Comparison of ENCODE assay signal across 8 cellular contexts in the genomic region with DNA sequence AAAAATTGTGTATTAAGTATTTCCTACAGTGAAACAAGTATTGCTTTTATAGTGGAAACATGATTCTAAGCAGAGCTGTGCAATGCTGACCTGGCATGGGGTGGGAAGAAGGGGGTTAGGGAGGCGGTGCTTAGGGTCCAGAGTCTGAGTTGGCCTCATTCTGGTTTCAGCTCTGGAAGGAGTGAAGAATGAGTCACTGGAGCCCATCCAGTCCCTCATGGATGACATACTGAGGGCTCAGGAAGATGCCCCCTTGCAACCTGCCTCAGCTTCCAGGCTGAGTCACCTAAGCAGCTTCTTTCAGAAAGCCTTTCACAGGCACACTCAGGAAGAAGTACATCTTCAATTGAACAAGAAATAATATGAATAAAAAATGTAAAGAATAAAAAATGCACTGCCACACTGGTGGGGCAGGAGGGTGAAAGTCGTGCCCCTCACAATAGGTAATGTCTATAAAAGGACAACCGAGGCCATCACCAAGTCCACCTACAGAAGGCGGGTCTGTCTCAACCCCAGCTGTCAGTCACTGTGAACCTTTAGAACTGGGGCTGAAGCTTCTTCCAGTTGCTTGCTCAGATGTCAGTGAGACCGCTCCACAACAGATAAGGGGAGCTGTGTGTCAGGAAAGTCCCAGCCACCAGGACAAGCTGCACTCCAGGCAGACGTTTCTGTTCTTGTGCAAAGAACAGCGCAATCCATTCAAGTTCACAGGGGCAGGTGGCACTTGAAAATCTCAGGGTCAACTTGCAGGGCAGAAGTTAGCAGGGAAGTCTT. TPM values are rescaled to one million over a fixed set of nuclear protein-coding genes. Genes with fewer than 3 reads are reported as not detected.
DNase-seq lines count a peak whose midpoint lies in the region; ATAC-seq and TF ChIP-seq lines count a peak whose summit lies in the region.
"Not testable (repeated sequence)": the region's sequence is repeated elsewhere in the genome, so short reads cannot be mapped to it uniquely, and the experiment has no call there.

No MANE protein-coding gene starts in this region.

- not testable (repeated sequence) for H3K9me1 ChIP-seq in IMR-90 (ENCODE audit: insufficient read depth, low read length)

- not testable (repeated sequence) for H4K8ac ChIP-seq in IMR-90 (ENCODE audit: low read depth in 2 of 2, low read length in 2 of 2)

- not testable (repeated sequence) for H2AK5ac ChIP-seq in IMR-90 (ENCODE audit: low read depth, low read length)

- POLR2A ChIA-PET in IMR-90 (lab: Charles Lee; ENCODE audit: unreplicated experiment): not testable (repeated sequence)

- not testable (repeated sequence) for H3K4me2 ChIP-seq in IMR-90 (ENCODE audit: low read depth, low read length)

- BruUV-seq in IMR-90 (replicated peaks; lab: Mats Ljungman, UMichigan): not testable (repeated sequence)

- dilution Hi-C loops in IMR-90 (cut with HindIII; ENCODE audit: low sequenced_read_pairs, unreplicated experiment): not testable (repeated sequence)

- not testable (repeated sequence) for H3K4me1 ChIP-seq in IMR-90 (ENCODE audit: control insufficient read depth, insufficient read depth, low read length); endodermal cell (ENCODE audit: control insufficient read depth, insufficient read depth, low read length); foreskin keratinocyte

- not testable (repeated sequence) for H3K27ac ChIP-seq in IMR-90 (ENCODE audit: insufficient read depth, low read length); endodermal cell (ENCODE audit: low read depth, low read length); foreskin keratinocyte

- H2BK15ac ChIP-seq in IMR-90 (ENCODE audit: low read depth, low read length): not testable (repeated sequence)

- H3K27me3 ChIP-seq in IMR-90 (ENCODE audit: control insufficient read depth, insufficient read depth, low read length); endodermal cell (ENCODE audit: control insufficient read depth, insufficient read depth, low read length, poor library complexity, severe bottlenecking); foreskin keratinocyte: not testable (repeated sequence)

- WGBS in IMR-90 (ENCODE audit: extremely low coverage in 2 of 2, insufficient read length in 1 of 2), 2 experiments: 100% methylated on average over 1 of the region's 7 CpGs; no CpG with 5 or more reads in 1 of the 2 experiments
- WGBS in endodermal cell (ENCODE audit: insufficient coverage in 1 of 2, insufficient read length in 1 of 2), 2 experiments: 92% methylated on average over 2 to 7 of the region's 7 CpGs

- DNase-seq in EL (peak; percentile 79), IMR-90 (peak; percentile 88), kidney tubule cell (ENCODE audit: low spot score) (peak; percentile 80)
- not testable (repeated sequence) for DNase-seq in activated naive CD8-positive, alpha-beta T cell treated with anti-CD3 and anti-CD28 coated beads, Interleukin-2, amount 50 U/mL, for 24 hours; endodermal cell; foreskin keratinocyte; stimulated activated effector memory CD8-positive, alpha-beta T cell treated with anti-CD3 and anti-CD28 coated beads, Interleukin-12 subunit alpha, Interleukin-12 subunit beta, amount 100 ng/mL, for 72 hours (ENCODE audit: low spot score in 2 of 2)

- H3K14ac ChIP-seq in IMR-90 (replicated peaks; ENCODE audit: low read depth, low read length): not testable (repeated sequence)

- H3K9me3 ChIP-seq in IMR-90 (ENCODE audit: control insufficient read depth, insufficient read depth, low read length); endodermal cell (ENCODE audit: control insufficient read depth, low read length): not testable (repeated sequence)

- H3K18ac ChIP-seq in IMR-90 (ENCODE audit: low read depth, low read length): not testable (repeated sequence)

- H3K36me3 Mint-ChIP-seq in activated naive CD8-positive, alpha-beta T cell treated with anti-CD3 and anti-CD28 coated beads, Interleukin-2, amount 50 U/mL, for 24 hours (ENCODE audit: low read depth); endodermal cell (ENCODE audit: low read depth); stimulated activated effector memory CD8-positive, alpha-beta T cell treated with anti-CD3 and anti-CD28 coated beads, Interleukin-12 subunit alpha, Interleukin-12 subunit beta, amount 100 ng/mL, for 72 hours: not testable (repeated sequence)

- ATAC-seq in IMR-90 (ENCODE audit: low read depth): peak; percentile 88
- peak; percentile 89 for ATAC-seq in SK-N-SH treated with all-trans-retinoic acid at 6 μM for 48 hours
- peak; percentile 67 for ATAC-seq in activated naive CD8-positive, alpha-beta T cell treated with anti-CD3 and anti-CD28 coated beads, Interleukin-2, amount 50 U/mL, for 24 hours
- ATAC-seq in foreskin keratinocyte: peak; percentile 78
- ATAC-seq in stimulated activated effector memory CD8-positive, alpha-beta T cell treated with anti-CD3 and anti-CD28 coated beads, Interleukin-12 subunit alpha, Interleukin-12 subunit beta, amount 100 ng/mL, for 72 hours: peak; percentile 48

- not testable (repeated sequence) for H2BK5ac ChIP-seq in IMR-90 (ENCODE audit: low read depth, low read length, poor library complexity, severe bottlenecking)

- not testable (repeated sequence) for H2AK9ac ChIP-seq in IMR-90 (replicated peaks; ENCODE audit: low read depth, low read length, poor library complexity)

- H3K9ac ChIP-seq in IMR-90 (ENCODE audit: low read depth, low read length); endodermal cell (ENCODE audit: extremely low read depth, low read length, poor library complexity, severe bottlenecking): not testable (repeated sequence)

- not testable (repeated sequence) for TF ChIP-seq POLR2A in IMR-90 (IDR thresholded peaks at IDR 0.05; ENCODE audit: low read depth, low read length)

- intact Hi-C loops in IMR-90 (cut with micrococcal nuclease): not testable (repeated sequence)

- not testable (repeated sequence) for H3K36me3 ChIP-seq in IMR-90 (ENCODE audit: control insufficient read depth, insufficient read depth, low read length); endodermal cell (ENCODE audit: control insufficient read depth, insufficient read depth, low read length)

- not testable (repeated sequence) for H3K56ac ChIP-seq in IMR-90 (ENCODE audit: extremely low read depth, insufficient read depth, low read length)

- not testable (repeated sequence) for H3K4ac ChIP-seq in IMR-90 (ENCODE audit: low read depth, low read length)

- TF ChIP-seq CTCF in IMR-90 (conservative IDR thresholded peaks at IDR 0.05; ENCODE audit: low read depth, low read length); endodermal cell (conservative IDR thresholded peaks at IDR 0.05); foreskin keratinocyte (conservative IDR thresholded peaks at IDR 0.05): not testable (repeated sequence)

- not testable (repeated sequence) for H2BK120ac ChIP-seq in IMR-90 (ENCODE audit: low read depth, low read length)

- H3K4me1 Mint-ChIP-seq in activated naive CD8-positive, alpha-beta T cell treated with anti-CD3 and anti-CD28 coated beads, Interleukin-2, amount 50 U/mL, for 24 hours: peaks cover 34% of the 10 kb centered on the region
- not testable (repeated sequence) for H3K4me1 Mint-ChIP-seq in endodermal cell
- H3K4me1 Mint-ChIP-seq in stimulated activated effector memory CD8-positive, alpha-beta T cell treated with anti-CD3 and anti-CD28 coated beads, Interleukin-12 subunit alpha, Interleukin-12 subunit beta, amount 100 ng/mL, for 72 hours: peaks cover 17% of the 10 kb centered on the region

- H3K9me3 Mint-ChIP-seq in activated naive CD8-positive, alpha-beta T cell treated with anti-CD3 and anti-CD28 coated beads, Interleukin-2, amount 50 U/mL, for 24 hours; endodermal cell; stimulated activated effector memory CD8-positive, alpha-beta T cell treated with anti-CD3 and anti-CD28 coated beads, Interleukin-12 subunit alpha, Interleukin-12 subunit beta, amount 100 ng/mL, for 72 hours: not testable (repeated sequence)

- H4K5ac ChIP-seq in IMR-90 (ENCODE audit: low read depth, low read length): not testable (repeated sequence)

- CTCF ChIA-PET in IMR-90 (lab: Yijun Ruan, JAX): interaction anchor here (1.4 kb wide), 1 partner anchor 202 kb away, joined by 3 read pairs; no protein-coding TSS in a partner anchor

- not testable (repeated sequence) for TF ChIP-seq RAD21 in IMR-90 (IDR thresholded peaks at IDR 0.05; ENCODE audit: low read length)

- not testable (repeated sequence) for H3K27me3 Mint-ChIP-seq in activated naive CD8-positive, alpha-beta T cell treated with anti-CD3 and anti-CD28 coated beads, Interleukin-2, amount 50 U/mL, for 24 hours; endodermal cell (ENCODE audit: insufficient read depth)

- not testable (repeated sequence) for H4K20me1 ChIP-seq in IMR-90 (ENCODE audit: insufficient read depth, low read length)

- in situ Hi-C loops in IMR-90 (cut with MboI; ENCODE audit: low sequenced_read_pairs): not testable (repeated sequence)

- H3K27ac Mint-ChIP-seq in activated naive CD8-positive, alpha-beta T cell treated with anti-CD3 and anti-CD28 coated beads, Interleukin-2, amount 50 U/mL, for 24 hours: peak overlapping the region; percentile 72
- peak overlapping the region; percentile 7 for H3K27ac Mint-ChIP-seq in endodermal cell
- H3K27ac Mint-ChIP-seq in stimulated activated effector memory CD8-positive, alpha-beta T cell treated with anti-CD3 and anti-CD28 coated beads, Interleukin-12 subunit alpha, Interleukin-12 subunit beta, amount 100 ng/mL, for 72 hours: not testable (repeated sequence)

- H2BK20ac ChIP-seq in IMR-90 (ENCODE audit: low read depth, low read length): not testable (repeated sequence)

- H2AFZ ChIP-seq in IMR-90 (replicated peaks; ENCODE audit: low read length, poor library complexity): not testable (repeated sequence)

- H3K4me3 ChIP-seq in IMR-90 (ENCODE audit: insufficient read depth, low read depth, low read length); endodermal cell (ENCODE audit: low read length): not testable (repeated sequence)

- H3K23ac ChIP-seq in IMR-90 (ENCODE audit: low read depth, low read length): not testable (repeated sequence)

- H3K4me3 Mint-ChIP-seq in activated naive CD8-positive, alpha-beta T cell treated with anti-CD3 and anti-CD28 coated beads, Interleukin-2, amount 50 U/mL, for 24 hours; endodermal cell; stimulated activated effector memory CD8-positive, alpha-beta T cell treated with anti-CD3 and anti-CD28 coated beads, Interleukin-12 subunit alpha, Interleukin-12 subunit beta, amount 100 ng/mL, for 72 hours: not testable (repeated sequence)

- not testable (repeated sequence) for H3K79me1 ChIP-seq in IMR-90 (ENCODE audit: low read depth in 1 of 2, low read length in 2 of 2)

- H4K91ac ChIP-seq in IMR-90 (ENCODE audit: insufficient read depth, low read depth, low read length): not testable (repeated sequence)

RNA-seq across cellular contexts. Expression of gene DDX11, which starts 20.8 kb away (rescaled TPM):
- total RNA-seq in IMR-90 (2012; rRNA removed) (9.7 and 10.8 TPM in 2 replicates), endodermal cell (100 to 1,000 TPM; 136 to 298 TPM), foreskin keratinocyte (33.9 and 35.7 TPM in 2 replicates)
- polyA plus RNA-seq in IMR-90 (2012; rRNA removed) (17.6 and 20.0 TPM in 2 replicates), foreskin keratinocyte (18.0 and 19.0 TPM in 2 replicates)
- 6.1 and 6.5 TPM in 2 replicates for polyA plus RNA-seq in IMR-90 (2012; cell fraction: cytosol; rRNA removed)
- polyA plus RNA-seq in IMR-90 (2012; cell fraction: nucleus; rRNA removed; ENCODE audit: low replicate concordance): 117 and 186 TPM in 2 replicates
- 70.7 TPM for polyA plus RNA-seq in endodermal cell (2013, experiment 1 of 2)
- 52.5 TPM for polyA plus RNA-seq in endodermal cell (2013, experiment 2 of 2)
